ENCODE assay signal across 1 cellular context in the genomic region with DNA sequence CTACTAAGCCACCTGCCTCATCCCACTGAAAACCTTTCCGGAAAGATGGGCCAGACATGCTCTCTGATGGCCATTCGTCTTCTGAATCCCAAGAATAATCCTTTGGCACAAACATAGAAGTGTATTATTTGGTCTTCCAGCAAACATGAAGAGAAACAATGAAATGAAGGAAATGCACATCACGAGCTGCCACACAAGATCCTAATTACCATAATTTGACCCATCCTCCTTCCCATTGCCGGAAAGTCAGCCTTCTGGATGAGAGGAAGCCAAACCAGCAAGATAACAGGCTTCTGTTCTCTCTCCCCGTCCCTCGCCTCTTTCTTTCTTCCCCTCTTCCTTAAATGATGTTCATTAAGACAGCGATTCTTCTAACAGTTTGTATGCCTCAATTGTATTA.
TF ChIP-seq lines count a peak whose summit lies in the region.

No MANE protein-coding gene starts in this region.

TF ChIP-seq in HepG2, 621 proteins besides CTCF, POLR2A, EP300 and RAD21:
- TF ChIP-seq, protein P1, sequence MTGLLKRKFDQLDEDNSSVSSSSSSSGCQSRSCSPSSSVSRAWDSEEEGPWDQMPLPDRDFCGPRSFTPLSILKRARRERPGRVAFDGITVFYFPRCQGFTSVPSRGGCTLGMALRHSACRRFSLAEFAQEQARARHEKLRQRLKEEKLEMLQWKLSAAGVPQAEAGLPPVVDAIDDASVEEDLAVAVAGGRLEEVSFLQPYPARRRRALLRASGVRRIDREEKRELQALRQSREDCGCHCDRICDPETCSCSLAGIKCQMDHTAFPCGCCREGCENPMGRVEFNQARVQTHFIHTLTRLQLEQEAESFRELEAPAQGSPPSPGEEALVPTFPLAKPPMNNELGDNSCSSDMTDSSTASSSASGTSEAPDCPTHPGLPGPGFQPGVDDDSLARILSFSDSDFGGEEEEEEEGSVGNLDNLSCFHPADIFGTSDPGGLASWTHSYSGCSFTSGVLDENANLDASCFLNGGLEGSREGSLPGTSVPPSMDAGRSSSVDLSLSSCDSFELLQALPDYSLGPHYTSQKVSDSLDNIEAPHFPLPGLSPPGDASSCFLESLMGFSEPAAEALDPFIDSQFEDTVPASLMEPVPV (CRISPR knock-in tag; IDR thresholded peaks at IDR 0.05), result no peak
- TF ChIP-seq ZBTB1 (CRISPR knock-in tag; IDR thresholded peaks at IDR 0.05; ENCODE audit: borderline replicate concordance), result no peak
- TF ChIP-seq, protein P2, sequence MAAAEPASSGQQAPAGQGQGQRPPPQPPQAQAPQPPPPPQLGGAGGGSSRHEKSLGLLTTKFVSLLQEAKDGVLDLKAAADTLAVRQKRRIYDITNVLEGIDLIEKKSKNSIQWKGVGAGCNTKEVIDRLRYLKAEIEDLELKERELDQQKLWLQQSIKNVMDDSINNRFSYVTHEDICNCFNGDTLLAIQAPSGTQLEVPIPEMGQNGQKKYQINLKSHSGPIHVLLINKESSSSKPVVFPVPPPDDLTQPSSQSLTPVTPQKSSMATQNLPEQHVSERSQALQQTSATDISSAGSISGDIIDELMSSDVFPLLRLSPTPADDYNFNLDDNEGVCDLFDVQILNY (CRISPR knock-in tag; conservative IDR thresholded peaks at IDR 0.05), result no peak
- no peak for TF ChIP-seq ZNF468 (CRISPR knock-in tag; IDR thresholded peaks at IDR 0.05)
- TF ChIP-seq RBFOX2 (IDR thresholded peaks at IDR 0.05; ENCODE audit: low read depth, low read length), result no peak
- TF ChIP-seq, protein P3, sequence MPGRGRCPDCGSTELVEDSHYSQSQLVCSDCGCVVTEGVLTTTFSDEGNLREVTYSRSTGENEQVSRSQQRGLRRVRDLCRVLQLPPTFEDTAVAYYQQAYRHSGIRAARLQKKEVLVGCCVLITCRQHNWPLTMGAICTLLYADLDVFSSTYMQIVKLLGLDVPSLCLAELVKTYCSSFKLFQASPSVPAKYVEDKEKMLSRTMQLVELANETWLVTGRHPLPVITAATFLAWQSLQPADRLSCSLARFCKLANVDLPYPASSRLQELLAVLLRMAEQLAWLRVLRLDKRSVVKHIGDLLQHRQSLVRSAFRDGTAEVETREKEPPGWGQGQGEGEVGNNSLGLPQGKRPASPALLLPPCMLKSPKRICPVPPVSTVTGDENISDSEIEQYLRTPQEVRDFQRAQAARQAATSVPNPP (CRISPR knock-in tag; IDR thresholded peaks at IDR 0.05), result no peak
- no peak for TF ChIP-seq MYC (CRISPR knock-in tag; IDR thresholded peaks at IDR 0.05; ENCODE audit: borderline replicate concordance)
- no peak for TF ChIP-seq ZNF33A (CRISPR knock-in tag; IDR thresholded peaks at IDR 0.05; ENCODE audit: borderline replicate concordance)
- TF ChIP-seq, protein P4, sequence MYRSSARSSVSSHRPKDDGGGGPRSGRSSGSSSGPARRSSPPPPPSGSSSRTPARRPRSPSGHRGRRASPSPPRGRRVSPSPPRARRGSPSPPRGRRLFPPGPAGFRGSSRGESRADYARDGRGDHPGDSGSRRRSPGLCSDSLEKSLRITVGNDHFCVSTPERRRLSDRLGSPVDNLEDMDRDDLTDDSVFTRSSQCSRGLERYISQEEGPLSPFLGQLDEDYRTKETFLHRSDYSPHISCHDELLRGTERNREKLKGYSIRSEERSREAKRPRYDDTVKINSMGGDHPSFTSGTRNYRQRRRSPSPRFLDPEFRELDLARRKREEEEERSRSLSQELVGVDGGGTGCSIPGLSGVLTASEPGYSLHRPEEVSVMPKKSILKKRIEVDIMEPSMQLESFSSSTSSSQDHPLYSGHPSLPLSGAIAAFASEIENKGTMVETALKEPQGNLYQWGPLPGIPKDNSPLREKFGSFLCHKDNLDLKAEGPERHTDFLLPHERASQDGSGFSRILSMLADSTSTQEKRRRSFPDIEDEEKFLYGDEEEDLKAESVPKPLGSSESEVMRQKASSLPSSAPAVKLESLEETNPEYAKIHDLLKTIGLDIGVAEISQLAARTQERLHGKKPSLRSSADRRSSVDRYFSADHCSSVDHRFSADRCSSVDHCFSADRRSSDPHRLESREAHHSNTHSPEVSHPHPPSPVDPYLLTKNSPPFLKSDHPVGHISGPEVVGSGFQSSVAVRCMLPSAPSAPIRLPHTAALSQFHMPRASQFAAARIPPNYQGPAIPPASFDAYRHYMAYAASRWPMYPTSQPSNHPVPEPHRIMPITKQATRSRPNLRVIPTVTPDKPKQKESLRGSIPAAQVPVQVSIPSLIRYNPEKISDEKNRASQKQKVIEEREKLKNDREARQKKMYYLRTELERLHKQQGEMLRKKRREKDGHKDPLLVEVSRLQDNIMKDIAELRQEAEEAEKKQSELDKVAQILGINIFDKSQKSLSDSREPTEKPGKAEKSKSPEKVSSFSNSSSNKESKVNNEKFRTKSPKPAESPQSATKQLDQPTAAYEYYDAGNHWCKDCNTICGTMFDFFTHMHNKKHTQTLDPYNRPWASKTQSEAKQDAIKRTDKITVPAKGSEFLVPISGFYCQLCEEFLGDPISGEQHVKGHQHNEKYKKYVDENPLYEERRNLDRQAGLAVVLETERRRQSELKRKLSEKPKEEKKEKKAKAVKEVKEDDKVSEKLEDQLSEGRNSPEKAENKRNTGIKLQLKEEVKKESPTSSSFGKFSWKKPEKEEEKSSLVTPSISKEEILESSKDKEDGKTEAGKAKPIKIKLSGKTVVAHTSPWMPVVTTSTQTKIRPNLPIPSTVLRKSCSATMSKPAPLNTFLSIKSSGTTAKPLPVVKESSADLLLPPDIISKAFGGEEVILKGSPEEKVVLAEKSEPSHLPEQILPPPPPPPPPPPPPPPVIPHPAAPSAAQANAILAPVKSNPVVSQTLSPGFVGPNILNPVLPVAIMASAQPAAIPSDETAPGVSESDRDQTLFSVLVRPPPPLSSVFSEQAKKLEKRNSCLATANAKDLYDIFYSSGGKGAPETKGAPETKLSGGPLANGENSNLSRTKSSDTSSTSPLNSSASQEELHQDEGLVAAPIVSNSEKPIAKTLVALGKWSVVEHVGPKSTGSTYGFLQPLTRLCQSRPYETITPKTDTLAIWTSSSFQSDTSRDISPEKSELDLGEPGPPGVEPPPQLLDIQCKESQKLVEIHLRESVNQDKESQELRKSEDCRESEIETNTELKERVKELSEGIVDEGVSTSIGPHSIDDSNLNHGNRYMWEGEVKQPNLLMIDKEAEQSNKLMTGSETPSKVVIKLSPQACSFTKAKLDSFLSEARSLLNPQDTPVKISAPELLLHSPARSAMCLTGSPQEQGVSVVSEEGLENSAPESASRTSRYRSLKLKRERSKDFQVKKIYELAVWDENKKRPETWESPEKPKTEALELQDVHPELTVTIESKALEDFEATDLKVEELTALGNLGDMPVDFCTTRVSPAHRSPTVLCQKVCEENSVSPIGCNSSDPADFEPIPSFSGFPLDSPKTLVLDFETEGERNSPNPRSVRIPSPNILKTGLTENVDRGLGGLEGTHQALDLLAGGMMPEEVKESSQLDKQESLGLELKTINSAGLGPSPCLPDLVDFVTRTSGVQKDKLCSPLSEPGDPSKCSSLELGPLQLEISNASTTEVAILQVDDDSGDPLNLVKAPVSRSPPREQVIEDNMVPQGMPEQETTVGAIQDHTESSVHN (CRISPR knock-in tag; IDR thresholded peaks at IDR 0.05), result no peak
- TF ChIP-seq KDM5B (CRISPR knock-in tag; IDR thresholded peaks at IDR 0.05; ENCODE audit: borderline replicate concordance), result no peak
- TF ChIP-seq FOSL2 (CRISPR knock-in tag; IDR thresholded peaks at IDR 0.05), result no peak
- TF ChIP-seq ZNF772 (CRISPR knock-in tag; IDR thresholded peaks at IDR 0.05), result no peak
- TF ChIP-seq, protein P5, sequence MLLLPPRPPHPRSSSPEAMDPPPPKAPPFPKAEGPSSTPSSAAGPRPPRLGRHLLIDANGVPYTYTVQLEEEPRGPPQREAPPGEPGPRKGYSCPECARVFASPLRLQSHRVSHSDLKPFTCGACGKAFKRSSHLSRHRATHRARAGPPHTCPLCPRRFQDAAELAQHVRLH (CRISPR knock-in tag; IDR thresholded peaks at IDR 0.05; ENCODE audit: borderline replicate concordance, low read depth), result no peak
- no peak for TF ChIP-seq ZNF263 (CRISPR knock-in tag; IDR thresholded peaks at IDR 0.05)
- no peak for TF ChIP-seq NPAS2 (CRISPR knock-in tag; IDR thresholded peaks at IDR 0.05; ENCODE audit: borderline replicate concordance)
- TF ChIP-seq KLF15 (CRISPR knock-in tag; IDR thresholded peaks at IDR 0.05; ENCODE audit: borderline replicate concordance), result no peak
- no peak for TF ChIP-seq DMAP1 (CRISPR knock-in tag; IDR thresholded peaks at IDR 0.05)
